1 cellular context compared by ENCODE assay signal in genomic region chr17:20271016-20271610, GRCh38.
TF ChIP-seq lines count a peak whose summit lies in the region.

No MANE protein-coding gene starts in this region.

TF ChIP-seq in WTC11, 78 proteins besides CTCF, POLR2A, EP300 and RAD21 (continued from another document):
- TF ChIP-seq ERG (CRISPR knock-in tag; IDR thresholded peaks at IDR 0.05) (no peak), TEAD1 (CRISPR knock-in tag; IDR thresholded peaks at IDR 0.05) (no peak), CBFB (CRISPR knock-in tag; IDR thresholded peaks at IDR 0.05; ENCODE audit: low read depth) (no peak), AFF4 (CRISPR knock-in tag; IDR thresholded peaks at IDR 0.05; ENCODE audit: borderline replicate concordance) (no peak), MAX (CRISPR knock-in tag; IDR thresholded peaks at IDR 0.05) (no peak)
